ENCODE assay signal across 8 cellular contexts in genomic region chr7:25260862-25261454, GRCh38. TPM values are rescaled to one million over a fixed set of nuclear protein-coding genes. Genes with fewer than 3 reads are reported as not detected.
DNase-seq lines count a peak whose midpoint lies in the region; ATAC-seq and TF ChIP-seq lines count a peak whose summit lies in the region.

No MANE protein-coding gene starts in this region.

- TF ChIP-seq POLR2A in adrenal gland (IDR thresholded peaks at IDR 0.05): no peak

- CTCF ChIA-PET in activated CD8-positive, alpha-beta T cell treated with anti-CD3 and anti-CD28 coated beads for 36 hours (lab: Charles Lee): interaction anchor here (0.7 to 8.1 kb wide), 6 partner anchors 115 to 591 kb away, joined by 3 to 183 read pairs (median 11); no protein-coding TSS in a partner anchor

- no peak overlapping the region for H3K27ac ChIP-seq in adrenal gland

- DNase-seq in ELR (ENCODE audit: low read depth) (peak; percentile 57), myocyte (ENCODE audit: low read depth) (peak; percentile 28), adrenal gland (no peak), NCI-H1048 (lab: John Stamatoyannopoulos, UW) (no peak), DMS53 treated with DMSO at 0.1 percent for 48 hours (lab: John Stamatoyannopoulos, UW; ENCODE audit: unreplicated experiment) (no peak), NCI-H446 treated with DMSO at 0.1 percent for 48 hours (lab: John Stamatoyannopoulos, UW) (no peak)
- DNase-seq in activated CD8-positive, alpha-beta T cell treated with anti-CD3 and anti-CD28 coated beads for 36 hours: peak; percentile 15

- no peaks in the 10 kb centered on the region for H3K9me3 Mint-ChIP-seq in activated CD8-positive, alpha-beta T cell treated with anti-CD3 and anti-CD28 coated beads for 36 hours

- peaks cover 25% of the 10 kb centered on the region for H3K4me1 Mint-ChIP-seq in activated CD8-positive, alpha-beta T cell treated with anti-CD3 and anti-CD28 coated beads for 36 hours (ENCODE audit: low read depth)

- H3K27me3 Mint-ChIP-seq in activated CD8-positive, alpha-beta T cell treated with anti-CD3 and anti-CD28 coated beads for 36 hours: peaks cover 2% of the 10 kb centered on the region

- H3K36me3 Mint-ChIP-seq in activated CD8-positive, alpha-beta T cell treated with anti-CD3 and anti-CD28 coated beads for 36 hours (ENCODE audit: low read depth): no peaks in the 10 kb centered on the region

- no peak for TF ChIP-seq CTCF in activated CD8-positive, alpha-beta T cell treated with anti-CD3 and anti-CD28 coated beads for 36 hours (IDR thresholded peaks at IDR 0.05)
- TF ChIP-seq CTCF in adrenal gland (IDR thresholded peaks at IDR 0.05): no peak

- peaks cover 0 to 7% of the 10 kb centered on the region in 2 donors for H3K4me1 ChIP-seq in adrenal gland (replicated peaks in 1 of 2)

- WGBS in adrenal gland, 4 donors: 39 to 58% (median 48%) methylated on average over 4 to 5 of the region's 5 CpGs

- intact Hi-C loops in activated CD8-positive, alpha-beta T cell treated with anti-CD3 and anti-CD28 coated beads for 36 hours (cut with micrococcal nuclease): loop anchor here (5.0 kb wide), 1 partner anchor 596 kb away; no protein-coding TSS in a partner anchor
- intact Hi-C loops in adrenal gland (cut with DNase I): no loop called here

- peak overlapping the region; percentile 41 for H3K4me3 Mint-ChIP-seq in activated CD8-positive, alpha-beta T cell treated with anti-CD3 and anti-CD28 coated beads for 36 hours

- H3K27ac Mint-ChIP-seq in activated CD8-positive, alpha-beta T cell treated with anti-CD3 and anti-CD28 coated beads for 36 hours: no peak overlapping the region

- peak overlapping the region in 1 of 4 donors; percentile 0 for H3K4me3 ChIP-seq in adrenal gland

- H3K9me3 ChIP-seq in adrenal gland (replicated peaks in 1 of 3): no peaks in the 10 kb centered on the region

- POLR2A ChIA-PET in activated CD8-positive, alpha-beta T cell treated with anti-CD3 and anti-CD28 coated beads for 36 hours (lab: Charles Lee): no interaction called here

- no peaks in the 10 kb centered on the region for H3K27me3 ChIP-seq in adrenal gland

- H3K36me3 ChIP-seq in adrenal gland (replicated peaks in 1 of 2): no peaks in the 10 kb centered on the region

- peak; percentile 72 for ATAC-seq in HG03139 (IDR thresholded peaks at IDR 0.05; ENCODE audit: unreplicated experiment)
- peak; percentile 78 for ATAC-seq in activated CD8-positive, alpha-beta T cell treated with anti-CD3 and anti-CD28 coated beads for 36 hours

RNA-seq across cellular contexts. Expression of gene NPVF, which starts 32.7 kb away (rescaled TPM):
- total RNA-seq in activated CD8-positive, alpha-beta T cell treated with anti-CD3 and anti-CD28 coated beads for 36 hours: not detected
- not detected in 2 replicates for total RNA-seq in myocyte
- not detected for polyA plus RNA-seq in myocyte (2012)
- total RNA-seq in adrenal gland: not detected
- polyA plus RNA-seq in adrenal gland: not detected

Comparison
In these comparisons a context has a peak if more than half of its experiments do, and no peak if none do; other contexts are left out.
1. DNase-seq: peak in ELR (single experiment), activated CD8-positive, alpha-beta T cell treated with anti-CD3 and anti-CD28 coated beads for 36 hours (single experiment) and myocyte (single experiment); none in adrenal gland (0 of 7), NCI-H1048 (single experiment), DMS53 treated with DMSO at 0.1 percent for 48 hours (single experiment) and NCI-H446 treated with DMSO at 0.1 percent for 48 hours (single experiment).